Comparison of ENCODE assay signal across 1 cellular context in the genomic region with DNA sequence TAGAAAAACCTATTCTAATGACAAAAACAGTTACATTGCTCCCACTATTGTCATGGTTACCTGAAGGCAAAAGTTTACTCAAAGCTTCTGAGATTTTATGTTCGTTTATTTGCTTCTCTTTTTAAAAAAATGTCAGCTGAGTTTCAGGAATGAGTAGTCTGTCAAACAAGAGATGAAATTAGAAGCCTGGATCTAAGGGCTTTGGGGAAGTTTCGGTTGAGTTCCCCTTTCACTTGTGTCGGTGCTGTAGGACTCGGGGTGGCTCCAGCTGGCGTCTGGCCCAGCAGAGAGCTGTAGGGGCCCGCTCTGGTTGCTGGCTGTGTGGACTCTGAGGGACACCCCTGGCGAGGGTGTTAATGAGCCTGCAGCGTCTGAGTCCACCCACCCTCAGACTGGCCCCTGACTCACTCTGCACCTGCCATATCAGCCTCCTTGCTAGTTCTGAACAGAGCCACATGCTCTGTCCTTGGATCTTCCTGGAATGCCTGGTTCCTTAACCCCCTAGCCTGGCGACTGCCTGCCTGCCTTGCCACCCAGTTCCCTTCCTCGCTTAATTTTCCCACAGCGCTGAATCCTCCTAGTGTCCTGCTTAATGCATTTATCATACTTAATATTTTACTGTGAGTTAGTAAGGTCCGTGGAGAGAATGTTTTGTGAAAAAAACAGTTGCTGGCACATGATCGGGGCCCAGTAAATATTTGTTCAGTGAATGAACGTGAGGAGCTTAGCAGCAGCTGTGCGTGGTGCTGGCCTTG.
TF ChIP-seq lines count a peak whose summit lies in the region.

No MANE protein-coding gene starts in this region.

TF ChIP-seq in HEK293, 187 proteins besides CTCF, POLR2A, EP300 and RAD21 (continued from another document):
- TF ChIP-seq, protein P1, sequence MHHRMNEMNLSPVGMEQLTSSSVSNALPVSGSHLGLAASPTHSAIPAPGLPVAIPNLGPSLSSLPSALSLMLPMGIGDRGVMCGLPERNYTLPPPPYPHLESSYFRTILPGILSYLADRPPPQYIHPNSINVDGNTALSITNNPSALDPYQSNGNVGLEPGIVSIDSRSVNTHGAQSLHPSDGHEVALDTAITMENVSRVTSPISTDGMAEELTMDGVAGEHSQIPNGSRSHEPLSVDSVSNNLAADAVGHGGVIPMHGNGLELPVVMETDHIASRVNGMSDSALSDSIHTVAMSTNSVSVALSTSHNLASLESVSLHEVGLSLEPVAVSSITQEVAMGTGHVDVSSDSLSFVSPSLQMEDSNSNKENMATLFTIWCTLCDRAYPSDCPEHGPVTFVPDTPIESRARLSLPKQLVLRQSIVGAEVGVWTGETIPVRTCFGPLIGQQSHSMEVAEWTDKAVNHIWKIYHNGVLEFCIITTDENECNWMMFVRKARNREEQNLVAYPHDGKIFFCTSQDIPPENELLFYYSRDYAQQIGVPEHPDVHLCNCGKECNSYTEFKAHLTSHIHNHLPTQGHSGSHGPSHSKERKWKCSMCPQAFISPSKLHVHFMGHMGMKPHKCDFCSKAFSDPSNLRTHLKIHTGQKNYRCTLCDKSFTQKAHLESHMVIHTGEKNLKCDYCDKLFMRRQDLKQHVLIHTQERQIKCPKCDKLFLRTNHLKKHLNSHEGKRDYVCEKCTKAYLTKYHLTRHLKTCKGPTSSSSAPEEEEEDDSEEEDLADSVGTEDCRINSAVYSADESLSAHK (tag by site-specific recombination; IDR thresholded peaks at IDR 0.05), result no peak
- TF ChIP-seq, protein P2, sequence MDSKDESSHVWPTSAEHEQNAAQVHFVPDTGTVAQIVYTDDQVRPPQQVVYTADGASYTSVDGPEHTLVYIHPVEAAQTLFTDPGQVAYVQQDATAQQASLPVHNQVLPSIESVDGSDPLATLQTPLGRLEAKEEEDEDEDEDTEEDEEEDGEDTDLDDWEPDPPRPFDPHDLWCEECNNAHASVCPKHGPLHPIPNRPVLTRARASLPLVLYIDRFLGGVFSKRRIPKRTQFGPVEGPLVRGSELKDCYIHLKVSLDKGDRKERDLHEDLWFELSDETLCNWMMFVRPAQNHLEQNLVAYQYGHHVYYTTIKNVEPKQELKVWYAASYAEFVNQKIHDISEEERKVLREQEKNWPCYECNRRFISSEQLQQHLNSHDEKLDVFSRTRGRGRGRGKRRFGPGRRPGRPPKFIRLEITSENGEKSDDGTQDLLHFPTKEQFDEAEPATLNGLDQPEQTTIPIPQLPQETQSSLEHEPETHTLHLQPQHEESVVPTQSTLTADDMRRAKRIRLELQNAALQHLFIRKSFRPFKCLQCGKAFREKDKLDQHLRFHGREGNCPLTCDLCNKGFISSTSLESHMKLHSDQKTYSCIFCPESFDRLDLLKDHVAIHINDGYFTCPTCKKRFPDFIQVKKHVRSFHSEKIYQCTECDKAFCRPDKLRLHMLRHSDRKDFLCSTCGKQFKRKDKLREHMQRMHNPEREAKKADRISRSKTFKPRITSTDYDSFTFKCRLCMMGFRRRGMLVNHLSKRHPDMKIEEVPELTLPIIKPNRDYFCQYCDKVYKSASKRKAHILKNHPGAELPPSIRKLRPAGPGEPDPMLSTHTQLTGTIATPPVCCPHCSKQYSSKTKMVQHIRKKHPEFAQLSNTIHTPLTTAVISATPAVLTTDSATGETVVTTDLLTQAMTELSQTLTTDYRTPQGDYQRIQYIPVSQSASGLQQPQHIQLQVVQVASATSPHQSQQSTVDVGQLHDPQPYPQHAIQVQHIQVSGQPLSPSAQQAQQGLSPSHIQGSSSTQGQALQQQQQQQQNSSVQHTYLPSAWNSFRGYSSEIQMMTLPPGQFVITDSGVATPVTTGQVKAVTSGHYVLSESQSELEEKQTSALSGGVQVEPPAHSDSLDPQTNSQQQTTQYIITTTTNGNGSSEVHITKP (tag by site-specific recombination; IDR thresholded peaks at IDR 0.05), result peak; percentile 30; the same call in 1 of the 2 replicates
- peak; percentile 61 for TF ChIP-seq ZFHX2 (tag by site-specific recombination; conservative IDR thresholded peaks at IDR 0.05)
- TF ChIP-seq KLF1 (tag by site-specific recombination; IDR thresholded peaks at IDR 0.05), result peak; percentile 19; the same call in 1 of the 2 replicates
- TF ChIP-seq ZNF658 (tag by site-specific recombination; IDR thresholded peaks at IDR 0.05), result no peak
- no peak for TF ChIP-seq ZNF202 (tag by site-specific recombination; IDR thresholded peaks at IDR 0.05; ENCODE audit: borderline replicate concordance)
- TF ChIP-seq, protein P3, sequence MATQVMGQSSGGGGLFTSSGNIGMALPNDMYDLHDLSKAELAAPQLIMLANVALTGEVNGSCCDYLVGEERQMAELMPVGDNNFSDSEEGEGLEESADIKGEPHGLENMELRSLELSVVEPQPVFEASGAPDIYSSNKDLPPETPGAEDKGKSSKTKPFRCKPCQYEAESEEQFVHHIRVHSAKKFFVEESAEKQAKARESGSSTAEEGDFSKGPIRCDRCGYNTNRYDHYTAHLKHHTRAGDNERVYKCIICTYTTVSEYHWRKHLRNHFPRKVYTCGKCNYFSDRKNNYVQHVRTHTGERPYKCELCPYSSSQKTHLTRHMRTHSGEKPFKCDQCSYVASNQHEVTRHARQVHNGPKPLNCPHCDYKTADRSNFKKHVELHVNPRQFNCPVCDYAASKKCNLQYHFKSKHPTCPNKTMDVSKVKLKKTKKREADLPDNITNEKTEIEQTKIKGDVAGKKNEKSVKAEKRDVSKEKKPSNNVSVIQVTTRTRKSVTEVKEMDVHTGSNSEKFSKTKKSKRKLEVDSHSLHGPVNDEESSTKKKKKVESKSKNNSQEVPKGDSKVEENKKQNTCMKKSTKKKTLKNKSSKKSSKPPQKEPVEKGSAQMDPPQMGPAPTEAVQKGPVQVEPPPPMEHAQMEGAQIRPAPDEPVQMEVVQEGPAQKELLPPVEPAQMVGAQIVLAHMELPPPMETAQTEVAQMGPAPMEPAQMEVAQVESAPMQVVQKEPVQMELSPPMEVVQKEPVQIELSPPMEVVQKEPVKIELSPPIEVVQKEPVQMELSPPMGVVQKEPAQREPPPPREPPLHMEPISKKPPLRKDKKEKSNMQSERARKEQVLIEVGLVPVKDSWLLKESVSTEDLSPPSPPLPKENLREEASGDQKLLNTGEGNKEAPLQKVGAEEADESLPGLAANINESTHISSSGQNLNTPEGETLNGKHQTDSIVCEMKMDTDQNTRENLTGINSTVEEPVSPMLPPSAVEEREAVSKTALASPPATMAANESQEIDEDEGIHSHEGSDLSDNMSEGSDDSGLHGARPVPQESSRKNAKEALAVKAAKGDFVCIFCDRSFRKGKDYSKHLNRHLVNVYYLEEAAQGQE (tag by site-specific recombination; IDR thresholded peaks at IDR 0.05), result no peak
- TF ChIP-seq ZBTB20 (tag by site-specific recombination; IDR thresholded peaks at IDR 0.05), result peak; percentile 60
- TF ChIP-seq ZBTB17 (tag by site-specific recombination; IDR thresholded peaks at IDR 0.05), result peak; percentile 76
- TF ChIP-seq ZNF521 (tag by site-specific recombination; IDR thresholded peaks at IDR 0.05), result no peak
- no peak for TF ChIP-seq ZNF16 (tag by site-specific recombination; IDR thresholded peaks at IDR 0.05; ENCODE audit: low read depth)
- TF ChIP-seq, protein P4, sequence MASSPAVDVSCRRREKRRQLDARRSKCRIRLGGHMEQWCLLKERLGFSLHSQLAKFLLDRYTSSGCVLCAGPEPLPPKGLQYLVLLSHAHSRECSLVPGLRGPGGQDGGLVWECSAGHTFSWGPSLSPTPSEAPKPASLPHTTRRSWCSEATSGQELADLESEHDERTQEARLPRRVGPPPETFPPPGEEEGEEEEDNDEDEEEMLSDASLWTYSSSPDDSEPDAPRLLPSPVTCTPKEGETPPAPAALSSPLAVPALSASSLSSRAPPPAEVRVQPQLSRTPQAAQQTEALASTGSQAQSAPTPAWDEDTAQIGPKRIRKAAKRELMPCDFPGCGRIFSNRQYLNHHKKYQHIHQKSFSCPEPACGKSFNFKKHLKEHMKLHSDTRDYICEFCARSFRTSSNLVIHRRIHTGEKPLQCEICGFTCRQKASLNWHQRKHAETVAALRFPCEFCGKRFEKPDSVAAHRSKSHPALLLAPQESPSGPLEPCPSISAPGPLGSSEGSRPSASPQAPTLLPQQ (tag by site-specific recombination; IDR thresholded peaks at IDR 0.05), result 0 out of 2 replicates have a peak, but pooled peaks have one; percentile 15
- TF ChIP-seq ZIC2 (tag by site-specific recombination; IDR thresholded peaks at IDR 0.05), result peak; percentile 76
- TF ChIP-seq ZBTB48 (tag by site-specific recombination; IDR thresholded peaks at IDR 0.05), result peak; percentile 24; the same call in 1 of the 2 replicates
- TF ChIP-seq ZNF24 (tag by site-specific recombination; IDR thresholded peaks at IDR 0.05), result no peak
- TF ChIP-seq, protein P5, sequence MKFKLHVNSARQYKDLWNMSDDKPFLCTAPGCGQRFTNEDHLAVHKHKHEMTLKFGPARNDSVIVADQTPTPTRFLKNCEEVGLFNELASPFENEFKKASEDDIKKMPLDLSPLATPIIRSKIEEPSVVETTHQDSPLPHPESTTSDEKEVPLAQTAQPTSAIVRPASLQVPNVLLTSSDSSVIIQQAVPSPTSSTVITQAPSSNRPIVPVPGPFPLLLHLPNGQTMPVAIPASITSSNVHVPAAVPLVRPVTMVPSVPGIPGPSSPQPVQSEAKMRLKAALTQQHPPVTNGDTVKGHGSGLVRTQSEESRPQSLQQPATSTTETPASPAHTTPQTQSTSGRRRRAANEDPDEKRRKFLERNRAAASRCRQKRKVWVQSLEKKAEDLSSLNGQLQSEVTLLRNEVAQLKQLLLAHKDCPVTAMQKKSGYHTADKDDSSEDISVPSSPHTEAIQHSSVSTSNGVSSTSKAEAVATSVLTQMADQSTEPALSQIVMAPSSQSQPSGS (tag by site-specific recombination; IDR thresholded peaks at IDR 0.05; ENCODE audit: low read depth), result no peak
- 0 out of 2 replicates have a peak, but pooled peaks have one; percentile 22 for TF ChIP-seq ZFP37 (tag by site-specific recombination; IDR thresholded peaks at IDR 0.05)
- peak; percentile 79 for TF ChIP-seq GLIS2 (tag by site-specific recombination; IDR thresholded peaks at IDR 0.05)
- TF ChIP-seq ZNF600 (tag by site-specific recombination; IDR thresholded peaks at IDR 0.05), result peak; percentile 98
- TF ChIP-seq, protein P6, sequence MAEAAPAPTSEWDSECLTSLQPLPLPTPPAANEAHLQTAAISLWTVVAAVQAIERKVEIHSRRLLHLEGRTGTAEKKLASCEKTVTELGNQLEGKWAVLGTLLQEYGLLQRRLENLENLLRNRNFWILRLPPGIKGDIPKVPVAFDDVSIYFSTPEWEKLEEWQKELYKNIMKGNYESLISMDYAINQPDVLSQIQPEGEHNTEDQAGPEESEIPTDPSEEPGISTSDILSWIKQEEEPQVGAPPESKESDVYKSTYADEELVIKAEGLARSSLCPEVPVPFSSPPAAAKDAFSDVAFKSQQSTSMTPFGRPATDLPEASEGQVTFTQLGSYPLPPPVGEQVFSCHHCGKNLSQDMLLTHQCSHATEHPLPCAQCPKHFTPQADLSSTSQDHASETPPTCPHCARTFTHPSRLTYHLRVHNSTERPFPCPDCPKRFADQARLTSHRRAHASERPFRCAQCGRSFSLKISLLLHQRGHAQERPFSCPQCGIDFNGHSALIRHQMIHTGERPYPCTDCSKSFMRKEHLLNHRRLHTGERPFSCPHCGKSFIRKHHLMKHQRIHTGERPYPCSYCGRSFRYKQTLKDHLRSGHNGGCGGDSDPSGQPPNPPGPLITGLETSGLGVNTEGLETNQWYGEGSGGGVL (tag by site-specific recombination; IDR thresholded peaks at IDR 0.05), result no peak
- no peak for TF ChIP-seq ZNF341 (tag by site-specific recombination; IDR thresholded peaks at IDR 0.05; ENCODE audit: low read depth)
- TF ChIP-seq EGR2 (tag by site-specific recombination; IDR thresholded peaks at IDR 0.05; ENCODE audit: low read depth), result peak; percentile 37; the same call in 1 of the 2 replicates
- TF ChIP-seq ZNF707 (tag by site-specific recombination; IDR thresholded peaks at IDR 0.05), result no peak
- no peak for TF ChIP-seq BCL11A (tag by site-specific recombination; IDR thresholded peaks at IDR 0.05; ENCODE audit: low read depth)
- TF ChIP-seq ZNF768 (tag by site-specific recombination; IDR thresholded peaks at IDR 0.05), result no peak
- peak; percentile 83 for TF ChIP-seq ZNF335 (tag by site-specific recombination; conservative IDR thresholded peaks at IDR 0.05)
- no peak for TF ChIP-seq ZEB2 (tag by site-specific recombination; IDR thresholded peaks at IDR 0.05)
- TF ChIP-seq ZNF426 (tag by site-specific recombination; IDR thresholded peaks at IDR 0.05), result no peak
- TF ChIP-seq, protein P7, sequence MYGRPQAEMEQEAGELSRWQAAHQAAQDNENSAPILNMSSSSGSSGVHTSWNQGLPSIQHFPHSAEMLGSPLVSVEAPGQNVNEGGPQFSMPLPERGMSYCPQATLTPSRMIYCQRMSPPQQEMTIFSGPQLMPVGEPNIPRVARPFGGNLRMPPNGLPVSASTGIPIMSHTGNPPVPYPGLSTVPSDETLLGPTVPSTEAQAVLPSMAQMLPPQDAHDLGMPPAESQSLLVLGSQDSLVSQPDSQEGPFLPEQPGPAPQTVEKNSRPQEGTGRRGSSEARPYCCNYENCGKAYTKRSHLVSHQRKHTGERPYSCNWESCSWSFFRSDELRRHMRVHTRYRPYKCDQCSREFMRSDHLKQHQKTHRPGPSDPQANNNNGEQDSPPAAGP (tag by site-specific recombination; IDR thresholded peaks at IDR 0.05), result no peak
- no peak for TF ChIP-seq TRIM28 (IDR thresholded peaks at IDR 0.05; ENCODE audit: borderline replicate concordance, low read length)
- 0 out of 2 replicates have a peak, but pooled peaks have one; percentile 11 for TF ChIP-seq SP2 (tag by site-specific recombination; IDR thresholded peaks at IDR 0.05)
- TF ChIP-seq GLIS1 (tag by site-specific recombination; IDR thresholded peaks at IDR 0.05), result peak; percentile 82
- TF ChIP-seq ZNF549 (tag by site-specific recombination; IDR thresholded peaks at IDR 0.05), result no peak
TF ChIP-seq in HEK293: peak in this region for 15.
